ENCODE assay signal across 21 cellular contexts in genomic region chr17:81193470-81194224, GRCh38. TPM values are rescaled to one million over a fixed set of nuclear protein-coding genes. Genes with fewer than 3 reads are reported as not detected.
"Had no signal": no experiment of that assay in that cellular context is flagged by ENCODE, and none has a peak within 500 bp of the region (broad histone marks: within the 10 kb centered on the region; RNA-seq: fewer than 3 reads in every experiment).

No MANE protein-coding gene starts in this region.

- H3K9me3 ChIP-seq: esophagus muscularis mucosa, heart left ventricle, ovary, testis, uterus had no signal

- H3K27me3 ChIP-seq: esophagus muscularis mucosa, heart left ventricle, ovary, testis, uterus had no signal

- H3K4me1 ChIP-seq: uterus had no signal

- H3K36me3 ChIP-seq: ovary, uterus had no signal

- ATAC-seq: activated T-cell treated with anti-CD3 and anti-CD28 coated beads, Interleukin-2, amount 50 U/mL, for 72 hours; heart left ventricle; left ventricle myocardium superior had no signal

- H3K27ac ChIP-seq: esophagus muscularis mucosa, ovary, testis, uterus had no signal

- DNase-seq: activated CD4-positive, alpha-beta memory T cell treated with anti-CD3 and anti-CD28 coated beads, Interleukin-2, amount 10 ng/mL, durations not matched to agents 7 days and 5 days; activated CD4-positive, alpha-beta T cell treated with anti-CD3 and anti-CD28 coated beads for 1 hour; activated CD8-positive, alpha-beta memory T cell treated with anti-CD3 and anti-CD28 coated beads, Interleukin-2, amount 50 U/mL, for 4 hours; activated naive CD8-positive, alpha-beta T cell treated with anti-CD3 and anti-CD28 coated beads, Interleukin-2, amount 10 ng/mL, durations not matched to agents 7 days and 5 days; activated T-cell treated with anti-CD3 and anti-CD28 coated beads, Interleukin-2, amount 50 U/mL, for 72 hours; aorta; foreskin melanocyte; left ventricle myocardium superior; ovary; stimulated activated CD4-positive, alpha-beta T cell treated with anti-CD3 and anti-CD28 coated beads, Interleukin-15, amount 100 ng/mL, for 24 hours; stimulated activated CD4-positive, alpha-beta T cell treated with anti-CD3 and anti-CD28 coated beads, Interleukin-4, amount 100 ng/mL, for 24 hours; T-helper 2 cell; testis; uterus had no signal

- FAIRE-seq: bronchial epithelial cell, TTC549 had no signal

- H3K4me3 ChIP-seq: esophagus muscularis mucosa, heart left ventricle, ovary, testis, uterus had no signal

RNA-seq across cellular contexts. Expression of gene PVALEF, which starts 28.3 kb away (rescaled TPM):
- total RNA-seq: activated CD4-positive, alpha-beta memory T cell treated with anti-CD3 and anti-CD28 coated beads, Interleukin-2, amount 10 ng/mL, durations not matched to agents 7 days and 5 days; activated naive CD8-positive, alpha-beta T cell treated with anti-CD3 and anti-CD28 coated beads, Interleukin-2, amount 10 ng/mL, durations not matched to agents 7 days and 5 days; activated T-cell treated with anti-CD3 and anti-CD28 coated beads, Interleukin-2, amount 50 U/mL, for 72 hours; aorta; bronchial epithelial cell; esophagus muscularis mucosa; heart left ventricle; myocyte; neural crest cell; ovary; skeletal muscle tissue; testis; uterus had no signal
- polyA plus RNA-seq: aorta, heart left ventricle, ovary had no signal
